Comparison of ENCODE assay signal across 21 cellular contexts in the genomic region with DNA sequence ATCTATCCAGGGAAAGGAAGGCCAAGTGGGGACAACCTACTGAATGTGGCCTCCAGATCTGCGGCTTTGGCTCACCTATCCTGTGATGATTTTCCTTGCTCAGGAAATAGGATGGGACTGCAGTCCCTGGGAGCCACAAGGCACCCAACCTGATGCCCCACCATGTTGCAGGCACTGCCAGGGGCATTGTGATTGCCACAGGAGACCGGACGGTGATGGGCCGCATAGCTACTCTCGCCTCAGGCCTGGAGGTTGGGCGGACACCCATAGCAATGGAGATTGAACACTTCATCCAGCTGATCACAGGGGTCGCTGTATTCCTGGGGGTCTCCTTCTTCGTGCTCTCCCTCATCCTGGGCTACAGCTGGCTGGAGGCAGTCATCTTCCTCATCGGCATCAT. TPM values are rescaled to one million over a fixed set of nuclear protein-coding genes. Genes with fewer than 3 reads are reported as not detected.
"Had no signal": no experiment of that assay in that cellular context is flagged by ENCODE, and none has a peak within 500 bp of the region (broad histone marks: within the 10 kb centered on the region; RNA-seq: fewer than 3 reads in every experiment).

No MANE protein-coding gene starts in this region.

- ATAC-seq: activated CD8-positive, alpha-beta memory T cell treated with anti-CD3 and anti-CD28 coated beads, Interleukin-2, amount 10 ng/mL, durations not matched to agents 7 days and 5 days; stimulated activated naive CD8-positive, alpha-beta T cell treated with anti-CD3 and anti-CD28 coated beads, Interleukin-15, amount 100 ng/mL, for 72 hours; T-cell had no signal

- H3K27ac ChIP-seq: prostate gland had no signal

- H3K36me3 ChIP-seq: prostate gland had no signal

- H3K4me3 ChIP-seq: prostate gland, tibial nerve had no signal

- DNase-seq: activated CD4-positive, alpha-beta T cell treated with anti-CD3 and anti-CD28 coated beads for 1 hour; activated CD4-positive, alpha-beta T cell treated with anti-CD3 and anti-CD28 coated beads, Interleukin-2, amount 50 U/mL, for 48 hours; activated CD8-positive, alpha-beta memory T cell treated with anti-CD3 and anti-CD28 coated beads, Interleukin-2, amount 10 ng/mL, durations not matched to agents 7 days and 5 days; activated gamma-delta T cell; activated naive CD8-positive, alpha-beta T cell treated with anti-CD3 and anti-CD28 coated beads for 36 hours; activated T-cell treated with anti-CD3 and anti-CD28 coated beads, Interleukin-2, amount 50 U/mL, for 48 hours; effector CD4-positive, alpha-beta T cell; immature natural killer cell; stimulated activated CD4-positive, alpha-beta T cell treated with anti-CD3 and anti-CD28 coated beads, Interleukin-15, amount 100 ng/mL, for 24 hours; stimulated activated CD4-positive, alpha-beta T cell treated with anti-CD3 and anti-CD28 coated beads, Interleukin-4, amount 100 ng/mL, for 4 hours; stimulated activated naive CD8-positive, alpha-beta T cell treated with anti-CD3 and anti-CD28 coated beads, Interleukin-15, amount 100 ng/mL, for 72 hours; T-cell; T1000 had no signal

- H3K9me3 ChIP-seq: prostate gland, tibial nerve had no signal

- H3K27me3 ChIP-seq: tibial nerve had no signal

- H3K4me1 ChIP-seq: prostate gland had no signal

RNA-seq across cellular contexts. Expression of gene ATP1A2, which starts 11.8 kb away (rescaled TPM):
- total RNA-seq: activated CD8-positive, alpha-beta memory T cell treated with anti-CD3 and anti-CD28 coated beads, Interleukin-2, amount 10 ng/mL, durations not matched to agents 7 days and 5 days; activated naive CD8-positive, alpha-beta T cell treated with anti-CD3 and anti-CD28 coated beads for 36 hours; bronchial epithelial cell; endothelial cell of umbilical vein had no signal
- polyA plus RNA-seq: endothelial cell of umbilical vein, immature natural killer cell had no signal

RNA-seq across cellular contexts. Expression of gene ATP1A4, which starts 24.0 kb away (rescaled TPM):
- total RNA-seq: activated naive CD8-positive, alpha-beta T cell treated with anti-CD3 and anti-CD28 coated beads for 36 hours; bronchial epithelial cell; endothelial cell of umbilical vein; fibroblast of lung; frontal cortex; T-cell had no signal
- polyA plus RNA-seq: endothelial cell of umbilical vein, fibroblast of lung, immature natural killer cell had no signal

RNA-seq across cellular contexts. Expression of gene KCNJ9, which starts 46.0 kb away (rescaled TPM):
- total RNA-seq: activated CD8-positive, alpha-beta memory T cell treated with anti-CD3 and anti-CD28 coated beads, Interleukin-2, amount 10 ng/mL, durations not matched to agents 7 days and 5 days; aorta; endothelial cell of umbilical vein; omental fat pad; T-cell had no signal
- polyA plus RNA-seq: aorta, endothelial cell of umbilical vein, fibroblast of lung, immature natural killer cell had no signal

RNA-seq across cellular contexts. Expression of gene KCNJ10, which starts 57.4 kb away (rescaled TPM):
- total RNA-seq: activated CD8-positive, alpha-beta memory T cell treated with anti-CD3 and anti-CD28 coated beads, Interleukin-2, amount 10 ng/mL, durations not matched to agents 7 days and 5 days; activated naive CD8-positive, alpha-beta T cell treated with anti-CD3 and anti-CD28 coated beads for 36 hours; bronchial epithelial cell; endothelial cell of umbilical vein; fibroblast of lung; omental fat pad; prostate gland had no signal
- polyA plus RNA-seq: endothelial cell of umbilical vein, fibroblast of lung, immature natural killer cell had no signal
